ENCODE assay signal across 8 cellular contexts in the genomic region with DNA sequence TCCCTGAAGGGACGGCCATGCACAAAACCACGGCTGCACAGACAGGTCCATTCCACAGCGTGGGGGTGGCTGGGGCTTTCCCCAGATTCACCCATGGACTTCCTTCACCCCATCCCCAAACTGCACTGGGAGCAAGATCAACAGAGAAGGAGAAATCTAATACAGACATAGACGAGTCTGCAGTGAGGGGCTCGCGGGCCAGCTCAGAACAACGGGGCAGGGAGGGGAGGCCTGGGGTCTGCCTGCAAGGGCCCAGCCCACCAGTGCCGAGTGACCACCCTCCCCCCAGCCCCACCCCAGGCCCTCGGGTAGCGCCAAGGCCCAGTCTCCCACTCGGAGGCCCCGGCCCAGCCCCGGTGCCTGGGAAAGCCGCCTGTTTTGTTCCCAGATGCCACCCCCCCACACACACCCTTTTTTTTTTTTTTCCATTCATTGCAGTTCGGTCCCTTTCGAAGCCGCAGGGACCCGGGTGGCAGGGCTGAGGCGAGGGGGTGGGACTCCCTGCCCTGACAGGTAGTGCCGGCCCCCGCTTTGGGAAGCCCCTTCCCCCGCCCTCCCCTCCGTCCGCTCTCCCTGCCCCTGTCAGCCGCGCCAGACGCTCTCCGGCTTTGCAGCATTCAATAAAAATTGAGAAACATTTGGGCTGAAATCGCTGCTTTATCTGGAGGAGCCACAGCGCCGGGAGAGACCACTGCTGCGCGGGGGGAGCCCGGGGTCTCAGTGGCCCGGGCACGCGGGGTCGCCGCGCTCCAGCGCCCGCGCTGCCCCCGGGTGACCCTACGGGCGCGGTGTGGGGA. TPM values are rescaled to one million over a fixed set of nuclear protein-coding genes. Genes with fewer than 3 reads are reported as not detected.
DNase-seq lines count a peak whose midpoint lies in the region; ATAC-seq, FAIRE-seq and TF ChIP-seq lines count a peak whose summit lies in the region.

No MANE protein-coding gene starts in this region.

- H3K4me1 Mint-ChIP-seq in activated naive CD8-positive, alpha-beta T cell (ENCODE audit: low read depth) = peaks cover 9% of the 10 kb centered on the region

- ATAC-seq in heart right ventricle = peak in 7 of 8 donors; percentile 25 to 54 (median 43)
- ATAC-seq in HG03354 (IDR thresholded peaks at IDR 0.05; ENCODE audit: poor library complexity, severe bottlenecking, unreplicated experiment) = no peak

- peaks cover 0 to 54% (median 40%) of the 10 kb centered on the region in 7 donors for H3K27me3 ChIP-seq in heart right ventricle

- FAIRE-seq in kidney (lab: Jason Lieb, UNC) = no peak

- WGBS in heart right ventricle, 2 donors = 7% methylated on average over 41 to 47 of the region's 47 CpGs

- peak; percentile 74 for DNase-seq in activated CD8-positive, alpha-beta memory T cell treated with anti-CD3 and anti-CD28 coated beads for 24 hours
- no peak for DNase-seq in activated CD8-positive, alpha-beta memory T cell treated with anti-CD3 and anti-CD28 coated beads, Interleukin-2, amount 50 U/mL, for 4 hours
- DNase-seq in NCI-H2227 treated with DMSO at 0.1 percent for 48 hours (lab: John Stamatoyannopoulos, UW) (peak; percentile 57), heart right ventricle (peak; percentile 41 to 70), pons (ENCODE audit: low spot score) (peak; percentile 32), kidney (no peak)

- H3K9me3 Mint-ChIP-seq in activated naive CD8-positive, alpha-beta T cell (ENCODE audit: low read depth) = no peaks in the 10 kb centered on the region

- no peak overlapping the region for H3K27ac Mint-ChIP-seq in activated naive CD8-positive, alpha-beta T cell

- TF ChIP-seq CTCF in heart right ventricle (IDR thresholded peaks at IDR 0.05) = no peak
- TF ChIP-seq CTCF in kidney (IDR thresholded peaks at IDR 0.05; ENCODE audit: borderline replicate concordance, extremely low read depth, insufficient read depth) = no peak

- H3K9me3 ChIP-seq in heart right ventricle (no peaks in the 10 kb centered on the region), kidney (ENCODE audit: control insufficient read depth in 1 of 2, low read length in 2 of 2) (no peaks in the 10 kb centered on the region)

- H3K36me3 ChIP-seq in heart right ventricle (no peaks in the 10 kb centered on the region), kidney (ENCODE audit: control insufficient read depth in 1 of 2, insufficient read depth in 2 of 2, low read length in 2 of 2) (no peaks in the 10 kb centered on the region)

- H3K9ac ChIP-seq in kidney (ENCODE audit: low read length in 2 of 2) = no peak overlapping the region

- no peaks in the 10 kb centered on the region for H3K36me3 Mint-ChIP-seq in activated naive CD8-positive, alpha-beta T cell

- H3K4me1 ChIP-seq in heart right ventricle (peaks cover 0 to 38% (median 8%) of the 10 kb centered on the region in 9 donors), kidney (ENCODE audit: control insufficient read depth in 1 of 2, insufficient read depth in 1 of 2, low read depth in 1 of 2, low read length in 2 of 2) (no peaks in the 10 kb centered on the region)

- H3K27ac ChIP-seq in heart right ventricle (peak overlapping the region in 1 of 10 donors; percentile 6), kidney (ENCODE audit: low read depth in 2 of 2, low read length in 2 of 2) (no peak overlapping the region)

- H3K4me3 ChIP-seq in heart right ventricle = peak overlapping the region in 9 of 10 donors; percentile 31 to 52 (median 47)
- H3K4me3 ChIP-seq in kidney (ENCODE audit: low read length in 2 of 2) = no peak overlapping the region

- intact Hi-C loops in heart right ventricle (cut with DNase I) = loop anchor here in 4 of 10 donors (10.0 kb wide), 4 partner anchors 155 to 225 kb away; no protein-coding TSS in a partner anchor
- intact Hi-C loops in kidney (cut with DNase I) = loop anchor here (10.0 kb wide), 1 partner anchor 175 kb away; no protein-coding TSS in a partner anchor

- peaks cover 28% of the 10 kb centered on the region for H3K27me3 Mint-ChIP-seq in activated naive CD8-positive, alpha-beta T cell

- peak overlapping the region; percentile 85 for H3K4me3 Mint-ChIP-seq in activated naive CD8-positive, alpha-beta T cell

RNA-seq across cellular contexts. Expression of a gene that starts 0.6 kb away (rescaled TPM):
- total RNA-seq in heart right ventricle = 1 to 10 TPM in 4 of 10 donors, under 1 TPM in 6; 0.34 to 5.0 (median 0.85) TPM
- 1 to 10 TPM in 1 of 2 donors, under 1 TPM in 1; 0.15 to 1.5 TPM for polyA plus RNA-seq in heart right ventricle
- total RNA-seq in kidney = 9.5 TPM
- 3.0 TPM for polyA plus RNA-seq in kidney (ENCODE audit: insufficient read depth, low read depth, low replicate concordance)

RNA-seq across cellular contexts. Expression of a gene that starts 57.1 kb away (rescaled TPM):
- total RNA-seq in heart right ventricle = 100 to 1,000 TPM in 2 of 10 donors, 10 to 100 TPM in 8; 10.0 to 367 (median 21.8) TPM
- polyA plus RNA-seq in heart right ventricle = 100 to 1,000 TPM in 1 of 2 donors, 10 to 100 TPM in 1; 32.3 to 100 TPM
- total RNA-seq in kidney = 296 TPM
- 95.1 TPM for polyA plus RNA-seq in kidney (ENCODE audit: insufficient read depth, low read depth, low replicate concordance)

Comparison
In these comparisons a context has a peak if more than half of its experiments do, and no peak if none do; other contexts are left out.
1. DNase-seq: peak in activated CD8-positive, alpha-beta memory T cell treated with anti-CD3 and anti-CD28 coated beads for 24 hours (single experiment), NCI-H2227 treated with DMSO at 0.1 percent for 48 hours (single experiment), heart right ventricle (2 of 2) and pons (single experiment); none in activated CD8-positive, alpha-beta memory T cell treated with anti-CD3 and anti-CD28 coated beads, Interleukin-2, amount 50 U/mL, for 4 hours (single experiment) and kidney (single experiment).
2. H3K4me3 ChIP-seq: peak in heart right ventricle (9 of 10); none in kidney (0 of 2).